Comparison of ENCODE assay signal across 8 cellular contexts in genomic region chr10:6416892-6417512, GRCh38.
DNase-seq lines count a peak whose midpoint lies in the region; ATAC-seq and TF ChIP-seq lines count a peak whose summit lies in the region.

No MANE protein-coding gene starts in this region.

- no peaks in the 10 kb centered on the region for H3K9me3 Mint-ChIP-seq in activated T-helper 1 cell treated with anti-CD3 and anti-CD28 coated beads, Interleukin-12 subunit alpha, Interleukin-12 subunit beta, Interleukin-2, Interleukin-4 antibody, amounts not matched to agents 30 ng/mL and 10 ng/mL and 1 ng/mL, durations not matched to agents 14 hours and 24 hours and 36 hours

- no peak overlapping the region for H3K4me3 Mint-ChIP-seq in activated T-helper 1 cell treated with anti-CD3 and anti-CD28 coated beads, Interleukin-12 subunit alpha, Interleukin-12 subunit beta, Interleukin-2, Interleukin-4 antibody, amounts not matched to agents 30 ng/mL and 10 ng/mL and 1 ng/mL, durations not matched to agents 14 hours and 24 hours and 36 hours

- DNase-seq in A172 (ENCODE audit: low spot score), result peak; percentile 49
- DNase-seq in GM04504 (ENCODE audit: low read depth), result peak; percentile 19
- DNase-seq in NCI-H146 treated with DMSO at 0.1 percent for 48 hours (lab: John Stamatoyannopoulos, UW; ENCODE audit: unreplicated experiment), result peak; percentile 11
- no peak for DNase-seq in body of pancreas
- DNase-seq in iPS-NIHi11 (ENCODE audit: low spot score), result peak; percentile 58
- DNase-seq in stimulated activated naive CD8-positive, alpha-beta T cell treated with anti-CD3 and anti-CD28 coated beads, Interleukin-15, Interleukin-2, amounts not matched to agents 100 U/mL and 50 U/mL, for 24 hours, result no peak
- DNase-seq in activated T-helper 1 cell treated with anti-CD3 and anti-CD28 coated beads, Interleukin-12 subunit alpha, Interleukin-12 subunit beta, Interleukin-2, Interleukin-4 antibody, amounts not matched to agents 30 ng/mL and 10 ng/mL and 1 ng/mL, durations not matched to agents 14 hours and 24 hours and 36 hours (ENCODE audit: low spot score), result no peak

- H3K27ac ChIP-seq in body of pancreas, result no peak overlapping the region

- H3K36me3 ChIP-seq in body of pancreas (replicated peaks in 1 of 2; ENCODE audit: insufficient read depth in 1 of 2, low read depth in 2 of 2), result no peaks in the 10 kb centered on the region

- no peak overlapping the region for H3K27ac Mint-ChIP-seq in activated T-helper 1 cell treated with anti-CD3 and anti-CD28 coated beads, Interleukin-12 subunit alpha, Interleukin-12 subunit beta, Interleukin-2, Interleukin-4 antibody, amounts not matched to agents 30 ng/mL and 10 ng/mL and 1 ng/mL, durations not matched to agents 14 hours and 24 hours and 36 hours

- peaks cover 1% of the 10 kb centered on the region for H3K27me3 Mint-ChIP-seq in activated T-helper 1 cell treated with anti-CD3 and anti-CD28 coated beads, Interleukin-12 subunit alpha, Interleukin-12 subunit beta, Interleukin-2, Interleukin-4 antibody, amounts not matched to agents 30 ng/mL and 10 ng/mL and 1 ng/mL, durations not matched to agents 14 hours and 24 hours and 36 hours (ENCODE audit: insufficient read depth)

- ATAC-seq in body of pancreas, result peak; percentile 68
- peak; percentile 73 for ATAC-seq in stimulated activated naive CD8-positive, alpha-beta T cell treated with anti-CD3 and anti-CD28 coated beads, Interleukin-15, Interleukin-2, amounts not matched to agents 100 U/mL and 50 U/mL, for 24 hours
- no peak for ATAC-seq in HG03469 (IDR thresholded peaks at IDR 0.05; ENCODE audit: unreplicated experiment)

- peaks cover 8% of the 10 kb centered on the region for H3K4me1 Mint-ChIP-seq in activated T-helper 1 cell treated with anti-CD3 and anti-CD28 coated beads, Interleukin-12 subunit alpha, Interleukin-12 subunit beta, Interleukin-2, Interleukin-4 antibody, amounts not matched to agents 30 ng/mL and 10 ng/mL and 1 ng/mL, durations not matched to agents 14 hours and 24 hours and 36 hours (ENCODE audit: low read depth)

- WGBS in body of pancreas, 2 donors, result 56% methylated on average over 3 of the region's 3 CpGs

- H3K9me3 ChIP-seq in body of pancreas, result no peaks in the 10 kb centered on the region

- peaks cover 5% of the 10 kb centered on the region for H3K36me3 Mint-ChIP-seq in activated T-helper 1 cell treated with anti-CD3 and anti-CD28 coated beads, Interleukin-12 subunit alpha, Interleukin-12 subunit beta, Interleukin-2, Interleukin-4 antibody, amounts not matched to agents 30 ng/mL and 10 ng/mL and 1 ng/mL, durations not matched to agents 14 hours and 24 hours and 36 hours (ENCODE audit: low read depth)

- TF ChIP-seq POLR2A in body of pancreas (IDR thresholded peaks at IDR 0.05), result no peak

- peak; percentile 23 to 76 (median 62) for TF ChIP-seq CTCF in body of pancreas (IDR thresholded peaks at IDR 0.05)

- no peaks in the 10 kb centered on the region for H3K4me1 ChIP-seq in body of pancreas

- no peak overlapping the region for H3K4me3 ChIP-seq in body of pancreas

- no peaks in the 10 kb centered on the region for H3K27me3 ChIP-seq in body of pancreas

- intact Hi-C loops in body of pancreas (cut with DNase I), result loop anchor here (5.0 kb wide), 1 partner anchor 255 kb away; no protein-coding TSS in a partner anchor
- intact Hi-C loops in activated T-helper 1 cell treated with anti-CD3 and anti-CD28 coated beads, Interleukin-12 subunit alpha, Interleukin-12 subunit beta, Interleukin-2, Interleukin-4 antibody, amounts not matched to agents 30 ng/mL and 10 ng/mL and 1 ng/mL, durations not matched to agents 14 hours and 24 hours and 36 hours (cut with micrococcal nuclease), result loop anchor here (1.0 to 10.0 kb wide), 10 partner anchors 28 to 1270 kb away; no protein-coding TSS in a partner anchor

Comparison
In these comparisons a context has a peak if more than half of its experiments do, and no peak if none do; other contexts are left out.
1. DNase-seq: peak in A172 (single experiment), GM04504 (single experiment), NCI-H146 treated with DMSO at 0.1 percent for 48 hours (single experiment) and iPS-NIHi11 (single experiment); none in body of pancreas (0 of 4), stimulated activated naive CD8-positive, alpha-beta T cell treated with anti-CD3 and anti-CD28 coated beads, Interleukin-15, Interleukin-2, amounts not matched to agents 100 U/mL and 50 U/mL, for 24 hours (single experiment) and activated T-helper 1 cell treated with anti-CD3 and anti-CD28 coated beads, Interleukin-12 subunit alpha, Interleukin-12 subunit beta, Interleukin-2, Interleukin-4 antibody, amounts not matched to agents 30 ng/mL and 10 ng/mL and 1 ng/mL, durations not matched to agents 14 hours and 24 hours and 36 hours (single experiment).